ENCODE assay signal across 9 cellular contexts in the genomic region with DNA sequence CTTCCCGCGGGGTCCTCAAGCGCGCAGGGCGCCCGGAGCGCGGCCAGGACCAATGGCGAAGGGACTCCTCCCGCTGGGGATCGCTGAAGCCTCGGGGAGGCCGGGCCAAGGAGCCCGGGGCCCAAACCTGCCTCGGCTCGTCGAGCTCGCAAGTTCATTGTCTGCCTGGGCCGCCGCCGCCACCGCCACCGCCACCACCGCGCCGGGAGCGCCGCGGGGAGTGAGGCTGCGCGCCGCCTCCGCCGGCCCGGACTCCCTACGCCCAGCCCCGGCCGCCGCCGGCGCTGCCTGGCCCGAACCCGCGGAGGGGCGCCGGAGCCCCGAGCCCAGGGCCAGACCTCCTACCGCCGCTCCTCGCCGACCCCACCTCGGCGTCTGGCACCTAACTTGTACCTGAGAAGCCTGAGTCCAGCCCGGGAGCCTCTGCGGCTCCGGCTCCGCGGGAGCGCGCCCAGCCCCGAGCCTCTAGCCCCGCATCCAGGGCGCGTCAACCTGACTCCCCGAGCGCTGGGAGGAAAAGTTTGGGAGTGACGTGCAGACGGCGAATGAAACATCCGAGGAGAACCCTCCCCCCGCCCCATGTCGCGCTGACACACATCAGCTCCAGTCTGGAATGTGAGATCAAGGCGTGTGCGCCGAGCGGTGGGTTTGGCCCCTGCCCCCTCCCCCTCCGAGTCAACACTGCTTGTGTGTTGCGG. TPM values are rescaled to one million over a fixed set of nuclear protein-coding genes. Genes with fewer than 3 reads are reported as not detected.
DNase-seq lines count a peak whose midpoint lies in the region; ATAC-seq and TF ChIP-seq lines count a peak whose summit lies in the region.
"Had no signal": no experiment of that assay in that cellular context is flagged by ENCODE, and none has a peak within 500 bp of the region (broad histone marks: within the 10 kb centered on the region; RNA-seq: fewer than 3 reads in every experiment).

A gene with protein sequence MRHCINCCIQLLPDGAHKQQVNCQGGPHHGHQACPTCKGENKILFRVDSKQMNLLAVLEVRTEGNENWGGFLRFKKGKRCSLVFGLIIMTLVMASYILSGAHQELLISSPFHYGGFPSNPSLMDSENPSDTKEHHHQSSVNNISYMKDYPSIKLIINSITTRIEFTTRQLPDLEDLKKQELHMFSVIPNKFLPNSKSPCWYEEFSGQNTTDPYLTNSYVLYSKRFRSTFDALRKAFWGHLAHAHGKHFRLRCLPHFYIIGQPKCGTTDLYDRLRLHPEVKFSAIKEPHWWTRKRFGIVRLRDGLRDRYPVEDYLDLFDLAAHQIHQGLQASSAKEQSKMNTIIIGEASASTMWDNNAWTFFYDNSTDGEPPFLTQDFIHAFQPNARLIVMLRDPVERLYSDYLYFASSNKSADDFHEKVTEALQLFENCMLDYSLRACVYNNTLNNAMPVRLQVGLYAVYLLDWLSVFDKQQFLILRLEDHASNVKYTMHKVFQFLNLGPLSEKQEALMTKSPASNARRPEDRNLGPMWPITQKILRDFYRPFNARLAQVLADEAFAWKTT (minus strand): TSS at position 523 of the 698 bp plus-strand sequence. CDS start 47,386 bp downstream, outside the sequence.

- peaks cover 0 to 23% (median 9%) of the 10 kb centered on the region in 7 donors for H3K9me3 Mint-ChIP-seq in CD14-positive monocyte

- H3K27ac Mint-ChIP-seq in CD14-positive monocyte = peak within 1 kb of the TSS; percentile 92 to 96 (median 95)

- H3K27me3 ChIP-seq in SU-DHL-6 (ENCODE audit: low read length) (no peaks in the 10 kb centered on the region), esophagus squamous epithelium (peaks cover 0 to 51% (median 0%) of the 10 kb centered on the region in 4 donors), muscle layer of colon (ENCODE audit: control insufficient read depth in 1 of 2, insufficient read depth in 2 of 2, low read length in 2 of 2) (no peaks in the 10 kb centered on the region)

- ATAC-seq in GM21576 (IDR thresholded peaks at IDR 0.05; ENCODE audit: unreplicated experiment) (peak; percentile 13), HG03354 (IDR thresholded peaks at IDR 0.05; ENCODE audit: poor library complexity, severe bottlenecking, unreplicated experiment) (no peak)

- H3K36me3 Mint-ChIP-seq in CD14-positive monocyte = peaks cover 45 to 47% of the 10 kb centered on the region in 2 donors

- TF ChIP-seq CTCF in CD14-positive monocyte (IDR thresholded peaks at IDR 0.05) (no peak), SU-DHL-6 (IDR thresholded peaks at IDR 0.05; ENCODE audit: insufficient read depth, low read length, poor library complexity, severe bottlenecking) (no peak), esophagus squamous epithelium (IDR thresholded peaks at IDR 0.05) (no peak)

- H3K4me1 ChIP-seq in esophagus squamous epithelium (peaks cover 22 to 81% (median 42%) of the 10 kb centered on the region in 3 donors), muscle layer of colon (ENCODE audit: insufficient read depth, low read length) (peaks cover 51% of the 10 kb centered on the region), urinary bladder (ENCODE audit: insufficient read depth) (no peaks in the 10 kb centered on the region)

- H3K4me3 ChIP-seq in SU-DHL-6 (ENCODE audit: insufficient read depth, low read length, poor library complexity, severe bottlenecking) (peak within 1 kb of the TSS; percentile 65), esophagus squamous epithelium (peak within 1 kb of the TSS; percentile 56 to 81 (median 72)), muscle layer of colon (ENCODE audit: low read depth in 1 of 2, low read length in 2 of 2) (peak within 1 kb of the TSS; percentile 70 to 98), urinary bladder (ENCODE audit: low read depth, low read length) (peak within 1 kb of the TSS; percentile 38)
- H3K4me3 ChIP-seq: SK-N-MC had no signal

- H3K9ac ChIP-seq in SU-DHL-6 (ENCODE audit: low read length) (peak within 1 kb of the TSS; percentile 74), muscle layer of colon (ENCODE audit: low read length) (peak within 1 kb of the TSS; percentile 49)

- H3K79me2 ChIP-seq in SU-DHL-6 (ENCODE audit: insufficient read depth, low read length) = peaks cover 38% of the 10 kb centered on the region

- H3K36me3 ChIP-seq in SU-DHL-6 (ENCODE audit: low read length) (no peaks in the 10 kb centered on the region), esophagus squamous epithelium (no peaks in the 10 kb centered on the region), muscle layer of colon (ENCODE audit: insufficient read depth, low read length) (no peaks in the 10 kb centered on the region), urinary bladder (ENCODE audit: insufficient read depth) (no peaks in the 10 kb centered on the region)

- peak within 1 kb of the TSS; percentile 79 for H2AFZ ChIP-seq in SU-DHL-6 (ENCODE audit: low read depth, low read length, severe bottlenecking)

- H3K27ac ChIP-seq in SU-DHL-6 (ENCODE audit: low read depth, low read length) = peak within 1 kb of the TSS; percentile 69
- peak within 1 kb of the TSS; percentile 87 to 98 (median 92) for H3K27ac ChIP-seq in esophagus squamous epithelium
- peak within 1 kb of the TSS; percentile 91 for H3K27ac ChIP-seq in muscle layer of colon (ENCODE audit: low read depth, low read length)
- H3K27ac ChIP-seq in urinary bladder (ENCODE audit: low read depth) = peak within 1 kb of the TSS; percentile 28
- H3K27ac ChIP-seq: SK-N-MC had no signal

- peaks cover 48% of the 10 kb centered on the region for H3K4me1 Mint-ChIP-seq in CD14-positive monocyte

- no peaks in the 10 kb centered on the region for H4K20me1 ChIP-seq in SU-DHL-6 (ENCODE audit: low read depth, low read length)

- H3K4me3 Mint-ChIP-seq in CD14-positive monocyte = peak within 1 kb of the TSS; percentile 95 to 98

- peak in 2 of 4 donors; percentile 77 to 88 for TF ChIP-seq POLR2A in esophagus squamous epithelium (IDR thresholded peaks at IDR 0.05)

- intact Hi-C loops in CD14-positive monocyte (cut with micrococcal nuclease) = loop anchor here (1.0 to 10.0 kb wide), 7 partner anchors 50 to 294 kb away; no protein-coding TSS in a partner anchor
- intact Hi-C loops in esophagus squamous epithelium (cut with DNase I) = no loop called here

- H3F3A ChIP-seq in SU-DHL-6 (ENCODE audit: insufficient read depth) = peaks cover 13% of the 10 kb centered on the region

- H3K27me3 Mint-ChIP-seq in CD14-positive monocyte (ENCODE audit: low read depth in 3 of 3) = peaks cover 25 to 41% (median 39%) of the 10 kb centered on the region in 3 donors

- DNase-seq in CD14-positive monocyte (ENCODE audit: low spot score) (peak; percentile 75), esophagus squamous epithelium (lab: John Stamatoyannopoulos, UW) (no peak), activated gamma-delta T cell (lab: John Stamatoyannopoulos, UW) (no peak)

- peak within 1 kb of the TSS; percentile 77 for H3K4me2 ChIP-seq in SU-DHL-6 (ENCODE audit: low read depth, low read length, poor library complexity, severe bottlenecking)

- no peaks in the 10 kb centered on the region for H3K9me3 ChIP-seq in SU-DHL-6 (ENCODE audit: insufficient read depth, low read length)
- H3K9me3 ChIP-seq in esophagus squamous epithelium = no peaks in the 10 kb centered on the region
- no peaks in the 10 kb centered on the region for H3K9me3 ChIP-seq in muscle layer of colon (ENCODE audit: low read length)

- H3K9me2 ChIP-seq in SU-DHL-6 (replicated peaks; ENCODE audit: insufficient read depth, low read length) = no peaks in the 10 kb centered on the region

- 3 to 5% methylated on average over 4 to 5 of the region's 79 CpGs for WGBS in esophagus squamous epithelium, 2 donors
- WGBS in urinary bladder = under 1% methylated on average over 78 of the region's 79 CpGs

RNA-seq across cellular contexts. Expression of the gene that starts here (rescaled TPM):
- 10 to 100 TPM; 54.4 to 87.5 TPM for polyA plus RNA-seq in CD14-positive monocyte
- total RNA-seq in esophagus squamous epithelium = 10 to 100 TPM in 2 of 4 donors, 1 to 10 TPM in 2; 4.0 to 23.0 (median 13.8) TPM
- total RNA-seq in urinary bladder = 17.8 TPM
- 7.8 TPM for polyA plus RNA-seq in urinary bladder

Comparison
In these comparisons a context has a peak if more than half of its experiments do, and no peak if none do; other contexts are left out.
1. H3K27ac ChIP-seq: peak in every context shown above with its lines; median percentile 92 in esophagus squamous epithelium; 91 in muscle layer of colon; 69 in SU-DHL-6; 28 in urinary bladder.